In the genomic region with DNA sequence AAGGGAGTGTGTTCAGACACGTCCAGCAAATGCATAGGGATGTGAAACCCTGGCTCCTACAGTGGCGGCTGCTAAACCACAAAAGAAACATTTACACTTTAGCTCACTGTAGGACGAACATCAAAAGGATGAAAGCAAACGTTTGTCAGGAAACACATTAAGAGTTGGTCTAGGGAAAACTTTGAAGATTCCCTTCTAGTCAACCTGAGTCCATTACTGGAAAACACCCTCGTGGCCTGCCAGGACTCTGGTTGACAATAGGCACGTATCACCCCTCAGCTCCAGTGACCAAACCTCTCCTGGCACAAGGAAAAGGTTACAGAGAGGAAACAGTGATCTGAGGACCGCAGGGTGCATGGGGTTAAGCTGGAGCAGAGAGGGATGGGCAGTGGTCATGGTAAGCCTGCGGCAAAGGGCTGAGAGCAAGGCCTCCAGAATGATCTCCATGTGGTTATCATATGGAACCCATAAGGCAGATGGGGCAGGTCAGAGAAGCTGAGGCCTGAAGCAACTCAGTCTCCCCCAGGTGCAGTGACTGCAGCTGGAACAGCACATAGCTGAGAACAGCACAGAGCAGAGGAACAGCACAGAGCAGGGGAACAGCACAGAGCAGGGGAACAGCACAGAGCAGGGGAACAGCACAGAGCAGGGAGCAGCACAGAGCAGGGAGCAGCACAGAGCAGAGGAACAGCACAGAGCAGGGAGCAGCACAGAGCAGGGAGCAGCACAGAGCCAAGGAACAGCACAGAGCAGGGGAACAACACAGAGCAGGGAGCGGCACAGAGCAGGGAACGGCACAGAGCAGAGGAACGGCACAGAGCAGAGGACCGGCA, we compare ENCODE assay signal across 9 cellular contexts.
DNase-seq lines count a peak whose midpoint lies in the region; ATAC-seq lines count a peak whose summit lies in the region.
"Had no signal": no experiment of that assay in that cellular context is flagged by ENCODE, and none has a peak within 500 bp of the region (broad histone marks: within the 10 kb centered on the region; RNA-seq: fewer than 3 reads in every experiment).

No MANE protein-coding gene starts in this region.

- peak; percentile 62 for ATAC-seq in GM18867 (IDR thresholded peaks at IDR 0.05; ENCODE audit: unreplicated experiment)
- ATAC-seq in HG02610 (IDR thresholded peaks at IDR 0.05; ENCODE audit: unreplicated experiment): peak; percentile 85
- peak; percentile 96 for ATAC-seq in memory B cell (ENCODE audit: low read depth)
- ATAC-seq: K562 had no signal

- H3K36me3 Mint-ChIP-seq in memory B cell: peaks cover 26% of the 10 kb centered on the region

- H3K9me3 Mint-ChIP-seq in memory B cell: no peaks in the 10 kb centered on the region

- H3K27ac Mint-ChIP-seq in memory B cell: peak overlapping the region; percentile 79

- no peaks in the 10 kb centered on the region for H3K27me3 Mint-ChIP-seq in memory B cell

- H3K4me3 Mint-ChIP-seq in memory B cell: peak overlapping the region; percentile 49

- DNase-seq in NOMO-1 treated with dmso at 0.1 percent for 144 hours (lab: John Stamatoyannopoulos, UW; ENCODE audit: unreplicated experiment) (peak; percentile 62), memory B cell (ENCODE audit: low spot score in 2 of 2) (peak in 1 of 2 donors; percentile 42), islet precursor cell (no peak), GM19240 (ENCODE audit: insufficient read length, low spot score) (no peak), NCI-H1105 treated with DMSO at 0.1 percent for 48 hours (lab: John Stamatoyannopoulos, UW) (no peak)
- DNase-seq in stimulated activated CD4-positive, alpha-beta T cell treated with anti-CD3 and anti-CD28 coated beads, Interleukin-1b, Interleukin-23, amount 100 ng/mL, for 48 hours: no peak

- peaks cover 35% of the 10 kb centered on the region for H3K4me1 Mint-ChIP-seq in memory B cell
